ENCODE assay signal across 16 cellular contexts in the genomic region with DNA sequence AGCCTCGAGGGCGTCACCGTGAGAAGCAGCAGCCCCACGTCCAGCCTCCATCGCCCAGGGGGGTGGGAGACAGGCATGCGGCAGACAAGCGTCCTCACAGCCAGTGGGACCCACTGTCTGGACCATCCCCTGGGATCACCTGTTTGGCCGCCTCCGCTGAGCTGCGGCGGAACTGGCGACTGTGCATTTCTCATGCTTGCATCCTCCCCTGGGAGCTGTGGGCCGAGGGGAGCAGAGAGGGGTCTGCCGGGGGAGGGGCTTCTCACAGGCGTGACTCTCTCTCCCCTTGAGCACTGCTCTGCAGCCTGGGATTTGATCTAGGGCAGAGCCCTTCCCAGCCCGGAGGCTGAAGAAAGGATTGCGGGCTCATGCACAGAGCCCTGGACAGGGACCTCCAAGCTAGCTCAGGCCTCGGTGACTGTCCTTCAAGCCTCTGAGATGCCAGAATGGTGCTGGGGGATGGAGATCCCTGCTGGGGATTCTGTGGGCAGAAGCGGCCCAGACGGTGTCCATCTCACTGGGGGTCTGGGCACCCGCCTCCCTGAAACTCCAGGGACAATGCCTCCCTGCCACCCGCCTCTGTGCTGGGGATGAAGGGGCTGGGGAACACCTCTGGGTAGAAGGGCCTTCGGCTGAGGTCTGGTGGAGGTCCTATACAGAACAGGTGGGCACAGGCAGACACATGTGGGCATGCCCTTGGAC.
DNase-seq lines count a peak whose midpoint lies in the region; ATAC-seq, FAIRE-seq and TF ChIP-seq lines count a peak whose summit lies in the region.
"Had no signal": no experiment of that assay in that cellular context is flagged by ENCODE, and none has a peak within 500 bp of the region (broad histone marks: within the 10 kb centered on the region; RNA-seq: fewer than 3 reads in every experiment).

No MANE protein-coding gene starts in this region.

- no peak for TF ChIP-seq RAD21 in HepG2 (CRISPR knock-in tag; IDR thresholded peaks at IDR 0.05)

- TF ChIP-seq POLR2A in HepG2 (IDR thresholded peaks at IDR 0.05; ENCODE audit: insufficient read depth in 1 of 2, low read depth in 2 of 2, low read length in 2 of 2) (no peak), right lobe of liver (IDR thresholded peaks at IDR 0.05) (no peak)

- no TSS peak for BruUV-seq in HepG2 (replicated peaks; lab: Mats Ljungman, UMichigan)

- TF ChIP-seq CTCF in HepG2 (CRISPR knock-in tag; IDR thresholded peaks at IDR 0.05) (no peak), right lobe of liver (IDR thresholded peaks at IDR 0.05) (no peak), WTC11 (IDR thresholded peaks at IDR 0.05) (no peak), nephron progenitor cell (IDR thresholded peaks at IDR 0.05) (no peak), upper lobe of right lung (IDR thresholded peaks at IDR 0.05) (no peak)

- H3K4me1 Mint-ChIP-seq in WTC11 (peaks cover 4% of the 10 kb centered on the region; the same call in 1 of the 2 replicates), nephron progenitor cell (peaks cover 19% of the 10 kb centered on the region)
- H3K4me1 Mint-ChIP-seq: CD4-positive, CD25-positive, alpha-beta regulatory T cell had no signal

- H3K27ac Mint-ChIP-seq in WTC11 (no peak overlapping the region), nephron progenitor cell (no peak overlapping the region)
- H3K27ac Mint-ChIP-seq: CD4-positive, CD25-positive, alpha-beta regulatory T cell; HFFc6 had no signal

- in situ Hi-C loops in HepG2 (cut with HindIII; ENCODE audit: extremely low pct_ligation_motif_present, low pct_unique_long_range_greater_than_20kb): no loop called here

- POLR2A ChIA-PET in HepG2 (lab: Yijun Ruan, JAX): no interaction called here
- POLR2A ChIA-PET in WTC11 (lab: Charles Lee): no interaction called here

- H3K4me3 Mint-ChIP-seq in WTC11: no peak overlapping the region
- H3K4me3 Mint-ChIP-seq in nephron progenitor cell: no peak overlapping the region
- H3K4me3 Mint-ChIP-seq: CD4-positive, CD25-positive, alpha-beta regulatory T cell; HFFc6 had no signal

- H3K9ac ChIP-seq in HepG2 (ENCODE audit: insufficient read depth, low read depth, low read length): no peak overlapping the region

- WGBS in HepG2 (ENCODE audit: low lambda C conversion rate): 81% methylated on average over 12 of the region's 23 CpGs
- whole genome bisulfite sequencing in right lobe of liver (ENCODE audit: insufficient coverage, low coverage, low lambda C conversion rate, missing lambda C conversion rate): 75% methylated on average over 9 of the region's 23 CpGs

- H3K27ac ChIP-seq in HepG2 (ENCODE audit: extremely low read length, insufficient read depth, low read length) (no peak overlapping the region), right lobe of liver (no peak overlapping the region), upper lobe of right lung (no peak overlapping the region)
- H3K27ac ChIP-seq: 22Rv1, HL-60 had no signal

- H3K36me3 ChIP-seq in HepG2 (replicated peaks in 1 of 2; ENCODE audit: control insufficient read depth in 1 of 2, insufficient read depth in 2 of 2, low read length in 2 of 2) (no peaks in the 10 kb centered on the region), right lobe of liver (no peaks in the 10 kb centered on the region), upper lobe of right lung (no peaks in the 10 kb centered on the region)

- no peaks in the 10 kb centered on the region for H4K20me1 ChIP-seq in HepG2 (ENCODE audit: insufficient read depth, low read length)

- H3K27me3 ChIP-seq in HepG2 (ENCODE audit: control insufficient read depth in 1 of 2, insufficient read depth in 2 of 2, low read length in 2 of 2): no peaks in the 10 kb centered on the region
- no peaks in the 10 kb centered on the region for H3K27me3 ChIP-seq in right lobe of liver
- H3K27me3 ChIP-seq in upper lobe of right lung: no peaks in the 10 kb centered on the region

- intact Hi-C loops in HepG2 (cut with micrococcal nuclease; ENCODE audit: unreplicated experiment): no loop called here
- intact Hi-C loops in right lobe of liver (cut with DNase I): no loop called here
- intact Hi-C loops in upper lobe of right lung (cut with DNase I): no loop called here

- no peaks in the 10 kb centered on the region for H3K36me3 Mint-ChIP-seq in WTC11
- H3K36me3 Mint-ChIP-seq in nephron progenitor cell (ENCODE audit: low read depth): no peaks in the 10 kb centered on the region
- H3K36me3 Mint-ChIP-seq: CD4-positive, CD25-positive, alpha-beta regulatory T cell had no signal

- no peaks in the 10 kb centered on the region for H3K79me2 ChIP-seq in HepG2 (ENCODE audit: insufficient read depth, low read length)

- DNase-seq in HepG2 (ENCODE audit: low spot score): no peak
- no peak for DNase-seq in right lobe of liver
- no peak for DNase-seq in WTC11 (ENCODE audit: low spot score)
- DNase-seq in nephron progenitor cell: peak; percentile 38
- DNase-seq in upper lobe of right lung: peak; percentile 55
- no peak for DNase-seq in inferior parietal cortex (ENCODE audit: extremely low spot score)
- DNase-seq in DMS 273 treated with DMSO at 0.1 percent for 48 hours (lab: John Stamatoyannopoulos, UW): no peak
- DNase-seq: CD4-positive, CD25-positive, alpha-beta regulatory T cell; HCEC 1CT; HFFc6 had no signal

- no peak overlapping the region for H3K4me2 ChIP-seq in HepG2 (ENCODE audit: low read depth, low read length)

- ATAC-seq in HepG2 (peak; percentile 46; the same call in 2 of the 3 replicates), right lobe of liver (no peak), WTC11 (peak; percentile 74), upper lobe of right lung (no peak), GM19328 (IDR thresholded peaks at IDR 0.05; ENCODE audit: unreplicated experiment) (no peak)

- H2AFZ ChIP-seq in HepG2 (ENCODE audit: low read length): no peak overlapping the region

- H3K9me3 ChIP-seq in HepG2 (ENCODE audit: low read length): no peaks in the 10 kb centered on the region
- no peaks in the 10 kb centered on the region for H3K9me3 ChIP-seq in right lobe of liver
- no peaks in the 10 kb centered on the region for H3K9me3 ChIP-seq in upper lobe of right lung

- TF ChIP-seq EP300 in HepG2 (IDR thresholded peaks at IDR 0.05; ENCODE audit: low read depth in 2 of 2, low read length in 2 of 2) (no peak), HepG2 (CRISPR knock-in tag; IDR thresholded peaks at IDR 0.05; ENCODE audit: borderline replicate concordance) (no peak)

- H3K9me3 Mint-ChIP-seq in WTC11 (peaks cover 10% of the 10 kb centered on the region; the same call in 1 of the 2 replicates), nephron progenitor cell (no peaks in the 10 kb centered on the region)

- H3K27me3 Mint-ChIP-seq in WTC11 (ENCODE audit: low read depth) (no peaks in the 10 kb centered on the region), nephron progenitor cell (ENCODE audit: low read depth, poor library complexity) (peaks cover 9% of the 10 kb centered on the region)
- H3K27me3 Mint-ChIP-seq: CD4-positive, CD25-positive, alpha-beta regulatory T cell had no signal

- no peak overlapping the region for H3K4me3 ChIP-seq in HepG2 (replicated peaks in 1 of 3; ENCODE audit: insufficient read depth in 1 of 3, low read depth in 2 of 3, low read length in 3 of 3)
- H3K4me3 ChIP-seq in right lobe of liver: no peak overlapping the region
- H3K4me3 ChIP-seq in upper lobe of right lung: no peak overlapping the region

- no peaks in the 10 kb centered on the region for H3K4me1 ChIP-seq in HepG2 (ENCODE audit: insufficient read depth, low read length)
- H3K4me1 ChIP-seq in right lobe of liver: no peaks in the 10 kb centered on the region
- H3K4me1 ChIP-seq in upper lobe of right lung: no peaks in the 10 kb centered on the region

- CTCF ChIA-PET in HepG2 (lab: Yijun Ruan, JAX; ENCODE audit: low intra/inter-chr PET ratio, low total read pairs) (no interaction called here), WTC11 (lab: Charles Lee) (interaction anchor here (1.0 kb wide), 1 partner anchor 210 kb away, joined by 3 read pairs; no protein-coding TSS in a partner anchor)

- FAIRE-seq in HepG2 (lab: Jason Lieb, UNC): no peak
- FAIRE-seq: G401.6, GM12891, H1 had no signal

TF ChIP-seq in HepG2, 621 proteins besides CTCF, POLR2A, EP300 and RAD21 (continues in another document):
- TF ChIP-seq ZNF737 (CRISPR knock-in tag; IDR thresholded peaks at IDR 0.05; ENCODE audit: borderline replicate concordance): no peak
- TF ChIP-seq RARA (CRISPR knock-in tag; IDR thresholded peaks at IDR 0.05): no peak
- TF ChIP-seq, protein P1, sequence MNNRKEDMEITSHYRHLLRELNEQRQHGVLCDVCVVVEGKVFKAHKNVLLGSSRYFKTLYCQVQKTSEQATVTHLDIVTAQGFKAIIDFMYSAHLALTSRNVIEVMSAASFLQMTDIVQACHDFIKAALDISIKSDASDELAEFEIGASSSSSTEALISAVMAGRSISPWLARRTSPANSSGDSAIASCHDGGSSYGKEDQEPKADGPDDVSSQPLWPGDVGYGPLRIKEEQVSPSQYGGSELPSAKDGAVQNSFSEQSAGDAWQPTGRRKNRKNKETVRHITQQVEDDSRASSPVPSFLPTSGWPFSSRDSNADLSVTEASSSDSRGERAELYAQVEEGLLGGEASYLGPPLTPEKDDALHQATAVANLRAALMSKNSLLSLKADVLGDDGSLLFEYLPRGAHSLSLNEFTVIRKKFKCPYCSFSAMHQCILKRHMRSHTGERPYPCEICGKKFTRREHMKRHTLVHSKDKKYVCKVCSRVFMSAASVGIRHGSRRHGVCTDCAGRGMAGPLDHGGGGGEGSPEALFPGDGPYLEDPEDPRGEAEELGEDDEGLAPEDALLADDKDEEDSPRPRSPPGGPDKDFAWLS (CRISPR knock-in tag; IDR thresholded peaks at IDR 0.05; ENCODE audit: borderline replicate concordance): no peak
- TF ChIP-seq RFX3 (CRISPR knock-in tag; IDR thresholded peaks at IDR 0.05): no peak
- TF ChIP-seq ZNF263 (CRISPR knock-in tag; IDR thresholded peaks at IDR 0.05): no peak

TF ChIP-seq in WTC11, 78 proteins besides CTCF, POLR2A, EP300 and RAD21 (continues in another document):
- TF ChIP-seq CREM (CRISPR knock-in tag; IDR thresholded peaks at IDR 0.05) (no peak), OVOL2 (CRISPR knock-in tag; IDR thresholded peaks at IDR 0.05; ENCODE audit: borderline replicate concordance) (no peak), GRHL2 (CRISPR knock-in tag; IDR thresholded peaks at IDR 0.05; ENCODE audit: insufficient replicate concordance, severe bottlenecking) (no peak)

Comparison
In these comparisons a context has a peak if more than half of its experiments do, and no peak if none do; other contexts are left out.
1. ATAC-seq: peak in HepG2 (single experiment) and WTC11 (single experiment); none in right lobe of liver (0 of 4), upper lobe of right lung (single experiment) and GM19328 (single experiment).
2. DNase-seq: peak in nephron progenitor cell (single experiment) and upper lobe of right lung (single experiment); none in HepG2 (single experiment), right lobe of liver (0 of 3), WTC11 (single experiment), inferior parietal cortex (single experiment) and DMS 273 treated with DMSO at 0.1 percent for 48 hours (single experiment).